In the genomic region with DNA sequence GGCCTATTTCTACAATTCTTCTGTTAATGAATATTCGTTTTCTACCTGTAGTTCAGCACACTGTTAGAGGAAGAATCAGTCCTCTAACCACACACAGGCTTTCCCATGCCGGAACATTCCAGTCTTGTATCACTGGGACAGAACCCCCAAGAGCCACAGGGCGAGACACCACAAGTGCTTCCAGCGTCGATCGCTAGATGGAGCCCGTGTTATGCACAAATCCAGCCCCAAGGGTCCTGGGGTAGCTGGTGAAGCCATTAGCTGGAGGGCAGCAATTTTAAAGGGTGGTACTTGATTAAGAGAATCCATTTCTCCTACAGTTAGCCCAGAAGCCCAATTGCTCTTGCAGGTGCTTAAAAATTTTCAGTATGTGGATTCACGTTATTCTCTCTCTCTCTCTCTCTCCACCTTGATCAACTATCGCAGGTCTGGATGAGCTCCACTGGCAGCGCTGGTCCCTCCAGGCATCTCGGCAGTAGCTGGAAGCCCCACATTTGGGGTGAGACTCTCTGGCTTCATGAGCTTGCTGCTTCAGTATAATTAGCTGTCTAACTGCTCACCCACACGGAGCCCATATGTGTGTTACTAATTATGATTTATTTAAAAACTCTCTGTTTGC, we compare ENCODE assay signal across 8 cellular contexts.
DNase-seq lines count a peak whose midpoint lies in the region; ATAC-seq and TF ChIP-seq lines count a peak whose summit lies in the region.

No MANE protein-coding gene starts in this region.

- H3K4me2 ChIP-seq in PC-9 = no peak overlapping the region

- H3K4me1 Mint-ChIP-seq in Calu3 (ENCODE audit: low read depth, unreplicated experiment) = no peaks in the 10 kb centered on the region

- H3K4me1 ChIP-seq in PC-9 (replicated peaks; ENCODE audit: insufficient read depth) = no peaks in the 10 kb centered on the region
- H3K4me1 ChIP-seq in colonic mucosa = no peaks in the 10 kb centered on the region
- H3K4me1 ChIP-seq in uterus = no peaks in the 10 kb centered on the region

- ATAC-seq in GM18873 (IDR thresholded peaks at IDR 0.05; ENCODE audit: low FRiP score, unreplicated experiment) (peak; percentile 50), HG03432 (IDR thresholded peaks at IDR 0.05; ENCODE audit: unreplicated experiment) (peak; percentile 86)

- DNase-seq in Calu3 (peak; percentile 47), PC-9 (peak in 1 of 2 experiments; percentile 39), colonic mucosa (peak; percentile 30), lung microvascular endothelial cell (ENCODE audit: low read depth in 2 of 2) (peak; percentile 40 to 60), uterus (peak in 1 of 2 donors; percentile 17)
- DNase-seq in activated naive CD4-positive, alpha-beta T cell (lab: John Stamatoyannopoulos, UW) = no peak

- intact Hi-C loops in Calu3 (cut with micrococcal nuclease; ENCODE audit: unreplicated experiment) (no loop called here), PC-9 (cut with micrococcal nuclease; ENCODE audit: unreplicated experiment) (loop anchor here (1.0 to 2.0 kb wide), 3 partner anchors 39 to 610 kb away; no protein-coding TSS in a partner anchor), colonic mucosa (cut with DNase I) (loop anchor here (2.0 to 10.0 kb wide), 3 partner anchors 150 to 608 kb away; no protein-coding TSS in a partner anchor), uterus (cut with DNase I; ENCODE audit: low total_unique reads) (no loop called here)

- 0 out of 2 replicates have a peak overlapping the region, but pooled peaks have one; percentile 26 for H2AFZ ChIP-seq in PC-9

- H3K9me3 ChIP-seq in PC-9 (ENCODE audit: insufficient read depth, low read depth) (no peaks in the 10 kb centered on the region), colonic mucosa (no peaks in the 10 kb centered on the region), uterus (no peaks in the 10 kb centered on the region)

- H4K20me1 ChIP-seq in PC-9 (ENCODE audit: insufficient read depth) = no peaks in the 10 kb centered on the region

- H3K36me3 ChIP-seq in PC-9 (ENCODE audit: low read depth) (no peaks in the 10 kb centered on the region), colonic mucosa (no peaks in the 10 kb centered on the region), uterus (no peaks in the 10 kb centered on the region)

- POLR2A ChIA-PET in PC-9 (lab: Charles Lee; ENCODE audit: unreplicated experiment) = no interaction called here

- no TSS peak for BruUV-seq in Calu3 (replicated peaks; lab: Mats Ljungman, UMichigan)
- no TSS peak for BruUV-seq in PC-9 (replicated peaks; lab: Mats Ljungman, UMichigan)

- H3F3A ChIP-seq in PC-9 (ENCODE audit: insufficient read depth, low read depth) = no peaks in the 10 kb centered on the region

- no peak overlapping the region for H3K9ac ChIP-seq in colonic mucosa (ENCODE audit: low read depth in 2 of 2, low read length in 2 of 2)

- H3K9me3 Mint-ChIP-seq in Calu3 (ENCODE audit: low read depth, unreplicated experiment) = peaks cover 2% of the 10 kb centered on the region

- no peaks in the 10 kb centered on the region for H3K79me2 ChIP-seq in PC-9 (ENCODE audit: low read depth)

- no peak overlapping the region for H3K27ac ChIP-seq in PC-9
- H3K27ac ChIP-seq in colonic mucosa = no peak overlapping the region
- H3K27ac ChIP-seq in uterus = no peak overlapping the region

- TF ChIP-seq POLR2A in uterus (IDR thresholded peaks at IDR 0.05) = no peak

- H3K9me2 ChIP-seq in PC-9 (ENCODE audit: insufficient read depth) = no peaks in the 10 kb centered on the region

- H3K4me3 ChIP-seq in PC-9 (no peak overlapping the region), colonic mucosa (no peak overlapping the region), uterus (no peak overlapping the region)

- CTCF ChIA-PET in Calu3 (lab: Charles Lee) = interaction anchor here (0.5 to 1.2 kb wide), 5 partner anchors 15 to 1876 kb away, joined by 3 to 5 read pairs (median 3); no protein-coding TSS in a partner anchor
- CTCF ChIA-PET in PC-9 (lab: Charles Lee) = interaction anchor here (0.6 to 1.2 kb wide), 3 partner anchors 31 to 610 kb away, joined by 3 to 4 read pairs (median 3); no protein-coding TSS in a partner anchor

- peaks cover 42% of the 10 kb centered on the region for H3K27me3 Mint-ChIP-seq in Calu3 (ENCODE audit: unreplicated experiment)

- TF ChIP-seq CTCF in Calu3 (IDR thresholded peaks at IDR 0.05; ENCODE audit: unreplicated experiment) (peak; percentile 62), PC-9 (conservative IDR thresholded peaks at IDR 0.05) (peak; percentile 85), colonic mucosa (IDR thresholded peaks at IDR 0.05) (peak; percentile 64), uterus (IDR thresholded peaks at IDR 0.05) (peak; percentile 13 to 46 (median 36))

- no peak overlapping the region for H3K27ac Mint-ChIP-seq in Calu3 (ENCODE audit: unreplicated experiment)

- no peak overlapping the region for H3K4me3 Mint-ChIP-seq in Calu3 (ENCODE audit: low read depth, unreplicated experiment)

- no peaks in the 10 kb centered on the region for H3K36me3 Mint-ChIP-seq in Calu3 (ENCODE audit: insufficient read depth, unreplicated experiment)

- H3K27me3 ChIP-seq in PC-9 (ENCODE audit: insufficient read depth, low read depth) (peaks cover 94% of the 10 kb centered on the region), colonic mucosa (no peaks in the 10 kb centered on the region), uterus (no peaks in the 10 kb centered on the region)

Comparison
In these comparisons a context has a peak if more than half of its experiments do, and no peak if none do; other contexts are left out.
1. DNase-seq: peak in Calu3 (single experiment), colonic mucosa (single experiment) and lung microvascular endothelial cell (2 of 2); none in activated naive CD4-positive, alpha-beta T cell (0 of 4).
2. intact Hi-C loops: an anchor here in PC-9 (1.0 to 2.0 kb wide) and colonic mucosa (2.0 to 10.0 kb wide); none called in Calu3 and uterus.
3. Peak in every context shown above with its lines, with median percentiles within 50 percentile points of each other: CTCF ChIP-seq.